ENCODE assay signal across 8 cellular contexts in the genomic region with DNA sequence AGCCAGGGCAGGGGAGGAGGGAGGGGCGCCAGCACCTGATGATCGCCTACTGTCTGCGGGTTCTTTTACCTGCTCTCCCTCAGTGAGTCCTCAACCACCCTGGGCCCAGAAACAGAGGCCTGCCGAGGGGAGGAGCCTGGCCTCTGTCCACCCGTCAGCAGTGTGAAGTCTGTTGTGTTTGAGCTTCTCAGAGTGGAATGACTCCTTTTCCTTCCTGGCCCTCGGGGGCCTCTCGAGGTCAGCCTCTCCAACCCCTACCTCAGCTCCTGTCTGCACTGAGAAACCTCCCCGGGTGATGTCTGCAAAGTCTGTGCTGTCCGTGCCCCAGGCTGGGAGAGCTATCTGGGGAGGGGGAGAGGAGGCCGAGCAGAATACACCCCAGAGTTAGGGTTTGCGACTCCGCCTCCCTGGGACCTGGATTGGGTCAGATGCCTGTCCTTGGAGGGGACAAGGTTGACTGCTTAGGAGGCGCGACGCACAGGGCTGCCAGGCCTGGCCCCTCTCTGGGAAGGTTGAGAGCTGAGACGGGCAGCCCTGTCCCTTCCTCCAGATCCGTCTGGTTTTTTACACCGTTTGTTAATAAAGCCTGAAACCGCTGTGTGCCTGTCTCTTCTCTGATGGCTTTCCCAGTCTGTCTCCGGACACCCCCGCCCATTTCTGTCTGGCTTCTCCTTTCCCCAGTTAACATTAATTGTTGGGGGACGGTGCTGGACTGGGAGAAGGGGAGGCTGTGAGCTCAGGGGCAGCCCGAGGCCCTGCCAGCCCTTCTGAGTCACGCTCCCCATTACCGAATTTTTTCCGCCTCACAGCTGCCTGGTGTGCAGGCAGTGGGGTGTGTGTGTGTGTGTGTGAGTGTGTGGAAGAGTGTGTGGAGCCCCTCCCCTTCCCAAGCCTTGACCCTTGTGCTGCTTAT. TPM values are rescaled to one million over a fixed set of nuclear protein-coding genes. Genes with fewer than 3 reads are reported as not detected.
A peak's percentile ranks its signal among the peaks of the same experiment; 100 is the strongest.
DNase-seq lines count a peak whose midpoint lies in the region; ATAC-seq and TF ChIP-seq lines count a peak whose summit lies in the region.

No MANE protein-coding gene starts in this region.

- intact Hi-C loops in breast epithelium (cut with DNase I; ENCODE audit: low total_unique reads) (loop anchor here (1.0 kb wide), 1 partner anchor 18 kb away; no protein-coding TSS in a partner anchor), left colon (cut with DNase I, micrococcal nuclease) (no loop called here)

- H3K36me3 ChIP-seq in breast epithelium, result no peaks in the 10 kb centered on the region

- ATAC-seq in left colon, result no peak
- no peak for ATAC-seq in GM21825 (IDR thresholded peaks at IDR 0.05; ENCODE audit: unreplicated experiment)
- ATAC-seq in HG03565 (IDR thresholded peaks at IDR 0.05; ENCODE audit: unreplicated experiment), result no peak

- H3K27ac ChIP-seq in breast epithelium, result peak overlapping the region; percentile 92 to 96

- no peaks in the 10 kb centered on the region for H3K27me3 ChIP-seq in breast epithelium

- peaks cover 22 to 23% of the 10 kb centered on the region in 2 donors for H3K4me1 ChIP-seq in breast epithelium

- TF ChIP-seq POLR2A in breast epithelium (IDR thresholded peaks at IDR 0.05), result no peak

- DNase-seq in GM20000 (ENCODE audit: low spot score), result peak; percentile 49
- peak; percentile 90 for DNase-seq in SW480 (ENCODE audit: low spot score)
- peak in 1 of 2 donors; percentile 68 for DNase-seq in breast epithelium (ENCODE audit: low spot score in 2 of 2)
- DNase-seq in left colon, result peak; percentile 41 to 72
- DNase-seq in stimulated activated CD4-positive, alpha-beta T cell treated with anti-CD3 and anti-CD28 coated beads, TNF-alpha, amount 100 ng/mL, for 24 hours (ENCODE audit: low read depth in 3 of 3), result peak in 2 of 3 experiments; percentile 26 to 72
- no peak for DNase-seq in GM13976 (ENCODE audit: low spot score)

- no peaks in the 10 kb centered on the region for H3K9me3 ChIP-seq in breast epithelium

- peak overlapping the region in 2 of 3 donors; percentile 64 to 76 for H3K4me3 ChIP-seq in breast epithelium

- no peak for TF ChIP-seq CTCF in GM20000 (IDR thresholded peaks at IDR 0.05; ENCODE audit: extremely low read depth, missing control alignments)
- no peak for TF ChIP-seq CTCF in breast epithelium (IDR thresholded peaks at IDR 0.05)
- TF ChIP-seq CTCF in GM13976 (IDR thresholded peaks at IDR 0.05; ENCODE audit: borderline replicate concordance, control extremely low read depth, extremely low read depth, insufficient read depth, missing control alignments), result no peak

- in situ Hi-C loops in GM13976 (cut with MboI; ENCODE audit: low sequenced_read_pairs, unreplicated experiment), result no loop called here

RNA-seq across cellular contexts. Expression of gene SSC5D, which starts 1.0 kb away (rescaled TPM):
- total RNA-seq in breast epithelium (1 to 10 TPM; 3.6 to 7.2 (median 3.8) TPM), left colon (1 to 10 TPM; 2.6 to 5.8 TPM)

RNA-seq across cellular contexts. Expression of gene NAT14, which starts 2.2 kb away (rescaled TPM):
- total RNA-seq in breast epithelium, result 10 to 100 TPM in 2 of 3 donors, 1 to 10 TPM in 1; 1.9 to 11.3 (median 10.8) TPM
- 1 to 10 TPM; 4.0 to 4.8 TPM for total RNA-seq in left colon

RNA-seq across cellular contexts. Expression of gene ZNF628, which starts 10.8 kb away (rescaled TPM):
- total RNA-seq in breast epithelium, result 1 to 10 TPM; 2.1 to 4.4 (median 4.3) TPM
- 10 to 100 TPM in 1 of 2 donors, 1 to 10 TPM in 1; 8.0 to 10.3 TPM for total RNA-seq in left colon

RNA-seq across cellular contexts. Expression of gene C19orf85, which starts 22.7 kb away (rescaled TPM):
- not detected for total RNA-seq in breast epithelium
- not detected for total RNA-seq in left colon

RNA-seq across cellular contexts. Expression of gene ISOC2, which starts 25.8 kb away (rescaled TPM):
- total RNA-seq in breast epithelium, result 10 to 100 TPM; 42.7 to 71.5 (median 57.0) TPM
- 100 to 1,000 TPM in 1 of 2 donors, 10 to 100 TPM in 1; 63.5 to 115 TPM for total RNA-seq in left colon
